ENCODE assay signal across 1 cellular context in genomic region chr3:179323197-179323901, GRCh38.
TF ChIP-seq lines count a peak whose summit lies in the region.

No MANE protein-coding gene starts in this region.

TF ChIP-seq in K562, 482 proteins besides CTCF, POLR2A, EP300 and RAD21 (continued from another document):
- no peak for TF ChIP-seq REST (CRISPR knock-in tag; IDR thresholded peaks at IDR 0.05; ENCODE audit: low read depth)
- 0 out of 2 replicates have a peak, but pooled peaks have one; percentile 19 for TF ChIP-seq ARID2 (IDR thresholded peaks at IDR 0.05)
- no peak for TF ChIP-seq ZNF551 (CRISPR knock-in tag; IDR thresholded peaks at IDR 0.05)
- TF ChIP-seq ZBTB7A (IDR thresholded peaks at IDR 0.05; ENCODE audit: borderline replicate concordance, control insufficient read depth, low read depth, low read length) = no peak
- TF ChIP-seq ZBTB11 (CRISPR knock-in tag; IDR thresholded peaks at IDR 0.05) = peak in 1 of 3 experiments; percentile 56; a peak in 2 of 6 replicates
- no peak for TF ChIP-seq ZFP91 (CRISPR knock-in tag; IDR thresholded peaks at IDR 0.05)
